In the genomic region with DNA sequence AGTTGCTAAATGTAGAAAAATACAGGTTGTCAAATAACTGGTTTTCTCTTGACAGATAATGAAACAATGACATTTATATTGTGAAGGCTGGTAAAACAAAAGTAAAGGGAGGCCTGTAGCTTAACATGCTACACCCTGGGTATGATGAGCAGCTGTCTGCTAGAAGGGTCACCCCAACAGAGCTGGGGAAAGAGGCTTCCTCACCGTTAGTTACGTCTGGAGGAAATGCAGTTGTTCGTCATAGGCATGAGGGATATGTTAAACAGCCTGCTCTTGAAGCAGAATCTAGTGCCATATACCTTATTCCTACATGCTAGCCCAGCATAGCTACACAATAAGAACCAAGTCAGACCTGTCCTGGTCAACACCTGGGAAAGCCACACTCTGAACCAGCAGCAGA, we compare ENCODE assay signal across 12 cellular contexts. TPM values are rescaled to one million over a fixed set of nuclear protein-coding genes. Genes with fewer than 3 reads are reported as not detected.
DNase-seq lines count a peak whose midpoint lies in the region; ATAC-seq, FAIRE-seq and TF ChIP-seq lines count a peak whose summit lies in the region.
"Had no signal": no experiment of that assay in that cellular context is flagged by ENCODE, and none has a peak within 500 bp of the region (broad histone marks: within the 10 kb centered on the region; RNA-seq: fewer than 3 reads in every experiment).

No MANE protein-coding gene starts in this region.

- DNase-seq in activated T-cell treated with anti-CD3 and anti-CD28 coated beads, Interleukin-2, amount 50 U/mL, for 1 hour = peak; percentile 48
- no peak for DNase-seq in activated T-cell treated with anti-CD3 and anti-CD28 coated beads for 4 hours
- no peak for DNase-seq in WTC11 (ENCODE audit: low spot score)
- DNase-seq in central memory CD4-positive, alpha-beta T cell = peak; percentile 81
- no peak for DNase-seq in HTR-8/SVneo (ENCODE audit: insufficient read length, low spot score)
- no peak for DNase-seq in foreskin fibroblast
- DNase-seq: H7, NCI-H345, SHP77 treated with DMSO at 0.1 percent for 48 hours had no signal

- peak overlapping the region; percentile 38 for H3K27ac Mint-ChIP-seq in WTC11
- H3K27ac Mint-ChIP-seq in stimulated activated naive CD8-positive, alpha-beta T cell treated with anti-CD3 and anti-CD28 coated beads, Interleukin-15, Interleukin-2, amounts not matched to agents 100 ng/mL and 50 ng/mL, for 24 hours = peak overlapping the region; percentile 100

- TF ChIP-seq CTCF in WTC11 (IDR thresholded peaks at IDR 0.05) = no peak
- no peak for TF ChIP-seq CTCF in foreskin fibroblast (IDR thresholded peaks at IDR 0.05; ENCODE audit: low read depth, low read length)

- CTCF ChIA-PET in WTC11 (lab: Charles Lee) = interaction anchor here (1.1 to 1.5 kb wide), 2 partner anchors 15 kb away, joined by 3 to 4 read pairs; no protein-coding TSS in a partner anchor

- H3K27me3 Mint-ChIP-seq in WTC11 (ENCODE audit: low read depth) = no peaks in the 10 kb centered on the region
- no peaks in the 10 kb centered on the region for H3K27me3 Mint-ChIP-seq in stimulated activated naive CD8-positive, alpha-beta T cell treated with anti-CD3 and anti-CD28 coated beads, Interleukin-15, Interleukin-2, amounts not matched to agents 100 ng/mL and 50 ng/mL, for 24 hours

- no peak for ATAC-seq in WTC11
- no peak for ATAC-seq in GM19463 (IDR thresholded peaks at IDR 0.05; ENCODE audit: unreplicated experiment)

- H3K36me3 Mint-ChIP-seq in WTC11 = peaks cover 3% of the 10 kb centered on the region; the same call in 1 of the 2 replicates
- H3K36me3 Mint-ChIP-seq in stimulated activated naive CD8-positive, alpha-beta T cell treated with anti-CD3 and anti-CD28 coated beads, Interleukin-15, Interleukin-2, amounts not matched to agents 100 ng/mL and 50 ng/mL, for 24 hours (ENCODE audit: low read depth) = peaks cover 30% of the 10 kb centered on the region

- no peaks in the 10 kb centered on the region for H3K9me3 Mint-ChIP-seq in WTC11
- no peaks in the 10 kb centered on the region for H3K9me3 Mint-ChIP-seq in stimulated activated naive CD8-positive, alpha-beta T cell treated with anti-CD3 and anti-CD28 coated beads, Interleukin-15, Interleukin-2, amounts not matched to agents 100 ng/mL and 50 ng/mL, for 24 hours

- peaks cover 13% of the 10 kb centered on the region for H3K4me1 Mint-ChIP-seq in WTC11
- H3K4me1 Mint-ChIP-seq in stimulated activated naive CD8-positive, alpha-beta T cell treated with anti-CD3 and anti-CD28 coated beads, Interleukin-15, Interleukin-2, amounts not matched to agents 100 ng/mL and 50 ng/mL, for 24 hours (ENCODE audit: low read depth) = peaks cover 100% of the 10 kb centered on the region

- no peak for FAIRE-seq in HTR-8/SVneo (lab: Jason Lieb, UNC)

- H3K4me3 Mint-ChIP-seq in WTC11 = no peak overlapping the region
- H3K4me3 Mint-ChIP-seq in stimulated activated naive CD8-positive, alpha-beta T cell treated with anti-CD3 and anti-CD28 coated beads, Interleukin-15, Interleukin-2, amounts not matched to agents 100 ng/mL and 50 ng/mL, for 24 hours = peak overlapping the region; percentile 84

- H3K4me3 ChIP-seq in foreskin fibroblast (ENCODE audit: low read depth in 1 of 2, low read length in 2 of 2) = no peak overlapping the region
- H3K4me3 ChIP-seq: breast epithelium had no signal

- POLR2A ChIA-PET in WTC11 (lab: Charles Lee) = no interaction called here

TF ChIP-seq in WTC11, 78 proteins besides CTCF, POLR2A, EP300 and RAD21:
- TF ChIP-seq MYBL2 (CRISPR knock-in tag; IDR thresholded peaks at IDR 0.05) = no peak

RNA-seq across cellular contexts. Expression of a gene that starts 49.9 kb away (rescaled TPM):
- 10.4 to 12.2 TPM (median 11.8 TPM) in 3 replicates for total RNA-seq in WTC11 (2021)

Comparison
In these comparisons a context has a peak if more than half of its experiments do, and no peak if none do; other contexts are left out.
1. DNase-seq: peak in activated T-cell treated with anti-CD3 and anti-CD28 coated beads, Interleukin-2, amount 50 U/mL, for 1 hour (single experiment) and central memory CD4-positive, alpha-beta T cell (single experiment); none in activated T-cell treated with anti-CD3 and anti-CD28 coated beads for 4 hours (single experiment), WTC11 (single experiment), HTR-8/SVneo (single experiment) and foreskin fibroblast (0 of 2).